1 cellular context compared by ENCODE assay signal in the genomic region with DNA sequence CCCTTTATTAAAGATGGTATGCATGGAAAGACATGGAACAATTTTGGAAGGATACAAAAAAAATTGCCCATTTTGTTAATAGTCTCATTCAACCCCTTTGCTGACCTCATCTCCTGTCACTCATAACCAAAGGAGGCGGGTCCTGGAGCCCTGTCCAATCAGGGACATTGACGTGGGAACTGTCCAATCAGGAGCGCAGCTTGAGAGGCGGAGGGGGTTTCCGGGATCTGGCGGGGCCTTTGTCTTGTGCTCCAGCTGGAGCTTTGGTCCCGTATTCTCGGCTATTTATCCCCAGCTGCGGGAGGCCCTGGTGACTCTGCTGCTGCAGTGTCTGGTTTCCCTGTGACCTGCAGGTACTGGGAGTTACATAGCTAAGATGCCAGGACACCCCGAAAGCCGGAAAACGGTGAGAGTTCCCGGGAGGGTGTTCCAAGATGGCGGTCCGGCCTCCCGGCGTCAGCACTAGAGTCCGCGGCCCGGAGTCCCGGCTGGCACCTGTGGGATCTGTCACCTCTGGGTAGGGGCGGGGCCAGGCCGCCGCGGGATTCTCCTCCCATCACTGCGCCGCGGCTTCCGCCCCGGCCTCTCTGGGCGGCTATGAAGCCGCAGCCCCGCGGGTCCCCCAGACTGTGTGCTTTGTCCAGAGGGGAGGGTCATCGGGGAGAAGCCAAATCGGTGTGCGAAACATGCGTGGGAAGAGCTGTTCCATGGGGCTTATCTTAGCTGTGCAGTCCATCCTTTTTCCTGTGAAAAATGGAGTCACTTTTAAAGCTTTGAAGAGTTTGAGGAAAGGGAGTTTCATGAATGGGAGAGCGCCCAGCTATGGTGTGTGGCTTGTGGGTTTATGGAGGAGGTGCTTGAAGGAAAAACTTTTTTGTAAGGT.
TF ChIP-seq lines count a peak whose summit lies in the region.

Gene ZNF678, plus strand, starts transcription at position 238 of the 883 bp plus-strand sequence. CDS start 87,436 bp downstream, outside the sequence.

TF ChIP-seq in K562, 482 proteins besides CTCF, POLR2A, EP300 and RAD21 (continued from another document and continues in another):
- TF ChIP-seq LEF1 (IDR thresholded peaks at IDR 0.05) = peak; percentile 52; the same call in 1 of the 2 replicates
- no peak for TF ChIP-seq GATAD2B (IDR thresholded peaks at IDR 0.05; ENCODE audit: borderline replicate concordance)
- peak; percentile 80; the same call in 1 of the 2 replicates for TF ChIP-seq ZHX1 (conservative IDR thresholded peaks at IDR 0.05; ENCODE audit: low read length)
- TF ChIP-seq CEBPB (tag; IDR thresholded peaks at IDR 0.05) = no peak
- TF ChIP-seq IFI16 (CRISPR knock-in tag; IDR thresholded peaks at IDR 0.05) = no peak
- peak; percentile 85 for TF ChIP-seq ZBTB7A (IDR thresholded peaks at IDR 0.05; ENCODE audit: borderline replicate concordance, control insufficient read depth, low read depth, low read length)
- TF ChIP-seq ELF1 (tag; IDR thresholded peaks at IDR 0.05) = peak; percentile 93
- peak; percentile 4; the same call in 1 of the 2 replicates for TF ChIP-seq RNF219 (CRISPR knock-in tag; IDR thresholded peaks at IDR 0.05)
- no peak; the same call in 1 of the 2 replicates for TF ChIP-seq BACH1 (tag; IDR thresholded peaks at IDR 0.05)
- peak; percentile 89 for TF ChIP-seq GABPB1 (CRISPR knock-in tag; IDR thresholded peaks at IDR 0.05)
- TF ChIP-seq TRIM24 (IDR thresholded peaks at IDR 0.05) = peak in 1 of 2 experiments; percentile 60; a peak in 1 of 4 replicates
- no peak for TF ChIP-seq SIRT6 (IDR thresholded peaks at IDR 0.05; ENCODE audit: low read depth, low read length)
- no peak for TF ChIP-seq BCL6 (CRISPR knock-in tag; IDR thresholded peaks at IDR 0.05)
- peak; percentile 89 for TF ChIP-seq ARID1B (IDR thresholded peaks at IDR 0.05)
- no peak for TF ChIP-seq ZNF583 (CRISPR knock-in tag; IDR thresholded peaks at IDR 0.05)
- peak; percentile 99 for TF ChIP-seq PKNOX1 (IDR thresholded peaks at IDR 0.05)
- TF ChIP-seq, protein P1, sequence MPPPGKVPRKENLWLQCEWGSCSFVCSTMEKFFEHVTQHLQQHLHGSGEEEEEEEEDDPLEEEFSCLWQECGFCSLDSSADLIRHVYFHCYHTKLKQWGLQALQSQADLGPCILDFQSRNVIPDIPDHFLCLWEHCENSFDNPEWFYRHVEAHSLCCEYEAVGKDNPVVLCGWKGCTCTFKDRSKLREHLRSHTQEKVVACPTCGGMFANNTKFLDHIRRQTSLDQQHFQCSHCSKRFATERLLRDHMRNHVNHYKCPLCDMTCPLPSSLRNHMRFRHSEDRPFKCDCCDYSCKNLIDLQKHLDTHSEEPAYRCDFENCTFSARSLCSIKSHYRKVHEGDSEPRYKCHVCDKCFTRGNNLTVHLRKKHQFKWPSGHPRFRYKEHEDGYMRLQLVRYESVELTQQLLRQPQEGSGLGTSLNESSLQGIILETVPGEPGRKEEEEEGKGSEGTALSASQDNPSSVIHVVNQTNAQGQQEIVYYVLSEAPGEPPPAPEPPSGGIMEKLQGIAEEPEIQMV (tag; conservative IDR thresholded peaks at IDR 0.05; ENCODE audit: low read depth) = peak; percentile 81
- no peak for TF ChIP-seq ZNF696 (CRISPR knock-in tag; conservative IDR thresholded peaks at IDR 0.05)
- TF ChIP-seq PRMT5 (CRISPR knock-in tag; IDR thresholded peaks at IDR 0.05) = no peak
- TF ChIP-seq MAFK (IDR thresholded peaks at IDR 0.05; ENCODE audit: low read length) = peak; percentile 23; the same call in 1 of the 2 replicates
- TF ChIP-seq ZNF175 (CRISPR knock-in tag; IDR thresholded peaks at IDR 0.05; ENCODE audit: low read depth) = no peak
- no peak for TF ChIP-seq RHOXF2B (CRISPR knock-in tag; conservative IDR thresholded peaks at IDR 0.05)
- TF ChIP-seq SIN3B (IDR thresholded peaks at IDR 0.05; ENCODE audit: low read depth) = peak; percentile 60; the same call in 1 of the 2 replicates
- TF ChIP-seq ZNF224 (CRISPR knock-in tag; IDR thresholded peaks at IDR 0.05) = no peak
- TF ChIP-seq, protein P2, sequence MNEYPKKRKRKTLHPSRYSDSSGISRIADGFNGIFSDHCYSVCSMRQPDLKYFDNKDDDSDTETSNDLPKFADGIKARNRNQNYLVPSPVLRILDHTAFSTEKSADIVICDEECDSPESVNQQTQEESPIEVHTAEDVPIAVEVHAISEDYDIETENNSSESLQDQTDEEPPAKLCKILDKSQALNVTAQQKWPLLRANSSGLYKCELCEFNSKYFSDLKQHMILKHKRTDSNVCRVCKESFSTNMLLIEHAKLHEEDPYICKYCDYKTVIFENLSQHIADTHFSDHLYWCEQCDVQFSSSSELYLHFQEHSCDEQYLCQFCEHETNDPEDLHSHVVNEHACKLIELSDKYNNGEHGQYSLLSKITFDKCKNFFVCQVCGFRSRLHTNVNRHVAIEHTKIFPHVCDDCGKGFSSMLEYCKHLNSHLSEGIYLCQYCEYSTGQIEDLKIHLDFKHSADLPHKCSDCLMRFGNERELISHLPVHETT (CRISPR knock-in tag; conservative IDR thresholded peaks at IDR 0.05 in 1 of 2, IDR thresholded peaks at IDR 0.05 in 1 of 2) = peak in 1 of 2 experiments; percentile 64; a peak in 2 of 4 replicates
- TF ChIP-seq SRSF1 (IDR thresholded peaks at IDR 0.05; ENCODE audit: low read depth, low read length) = 0 out of 2 replicates have a peak, but pooled peaks have one; percentile 74
- no peak for TF ChIP-seq POLR3G (IDR thresholded peaks at IDR 0.05; ENCODE audit: extremely low read depth, insufficient read length, insufficient replicate concordance)
- TF ChIP-seq, protein P3, sequence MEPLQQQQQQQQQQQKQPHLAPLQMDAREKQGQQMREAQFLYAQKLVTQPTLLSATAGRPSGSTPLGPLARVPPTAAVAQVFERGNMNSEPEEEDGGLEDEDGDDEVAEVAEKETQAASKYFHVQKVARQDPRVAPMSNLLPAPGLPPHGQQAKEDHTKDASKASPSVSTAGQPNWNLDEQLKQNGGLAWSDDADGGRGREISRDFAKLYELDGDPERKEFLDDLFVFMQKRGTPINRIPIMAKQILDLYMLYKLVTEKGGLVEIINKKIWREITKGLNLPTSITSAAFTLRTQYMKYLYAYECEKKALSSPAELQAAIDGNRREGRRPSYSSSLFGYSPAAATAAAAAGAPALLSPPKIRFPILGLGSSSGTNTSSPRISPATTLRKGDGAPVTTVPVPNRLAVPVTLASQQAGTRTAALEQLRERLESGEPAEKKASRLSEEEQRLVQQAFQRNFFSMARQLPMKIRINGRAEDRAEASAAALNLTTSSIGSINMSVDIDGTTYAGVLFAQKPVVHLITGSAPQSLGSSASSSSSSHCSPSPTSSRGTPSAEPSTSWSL (CRISPR knock-in tag; IDR thresholded peaks at IDR 0.05; ENCODE audit: borderline replicate concordance) = no peak
- peak; percentile 92 for TF ChIP-seq POLR2G (IDR thresholded peaks at IDR 0.05; ENCODE audit: low read depth, low read length)
- TF ChIP-seq RNF2 (IDR thresholded peaks at IDR 0.05) = peak; percentile 73; the same call in 1 of the 2 replicates
- TF ChIP-seq MXI1 (IDR thresholded peaks at IDR 0.05; ENCODE audit: low read depth, low read length) = no peak
- TF ChIP-seq, protein P4, sequence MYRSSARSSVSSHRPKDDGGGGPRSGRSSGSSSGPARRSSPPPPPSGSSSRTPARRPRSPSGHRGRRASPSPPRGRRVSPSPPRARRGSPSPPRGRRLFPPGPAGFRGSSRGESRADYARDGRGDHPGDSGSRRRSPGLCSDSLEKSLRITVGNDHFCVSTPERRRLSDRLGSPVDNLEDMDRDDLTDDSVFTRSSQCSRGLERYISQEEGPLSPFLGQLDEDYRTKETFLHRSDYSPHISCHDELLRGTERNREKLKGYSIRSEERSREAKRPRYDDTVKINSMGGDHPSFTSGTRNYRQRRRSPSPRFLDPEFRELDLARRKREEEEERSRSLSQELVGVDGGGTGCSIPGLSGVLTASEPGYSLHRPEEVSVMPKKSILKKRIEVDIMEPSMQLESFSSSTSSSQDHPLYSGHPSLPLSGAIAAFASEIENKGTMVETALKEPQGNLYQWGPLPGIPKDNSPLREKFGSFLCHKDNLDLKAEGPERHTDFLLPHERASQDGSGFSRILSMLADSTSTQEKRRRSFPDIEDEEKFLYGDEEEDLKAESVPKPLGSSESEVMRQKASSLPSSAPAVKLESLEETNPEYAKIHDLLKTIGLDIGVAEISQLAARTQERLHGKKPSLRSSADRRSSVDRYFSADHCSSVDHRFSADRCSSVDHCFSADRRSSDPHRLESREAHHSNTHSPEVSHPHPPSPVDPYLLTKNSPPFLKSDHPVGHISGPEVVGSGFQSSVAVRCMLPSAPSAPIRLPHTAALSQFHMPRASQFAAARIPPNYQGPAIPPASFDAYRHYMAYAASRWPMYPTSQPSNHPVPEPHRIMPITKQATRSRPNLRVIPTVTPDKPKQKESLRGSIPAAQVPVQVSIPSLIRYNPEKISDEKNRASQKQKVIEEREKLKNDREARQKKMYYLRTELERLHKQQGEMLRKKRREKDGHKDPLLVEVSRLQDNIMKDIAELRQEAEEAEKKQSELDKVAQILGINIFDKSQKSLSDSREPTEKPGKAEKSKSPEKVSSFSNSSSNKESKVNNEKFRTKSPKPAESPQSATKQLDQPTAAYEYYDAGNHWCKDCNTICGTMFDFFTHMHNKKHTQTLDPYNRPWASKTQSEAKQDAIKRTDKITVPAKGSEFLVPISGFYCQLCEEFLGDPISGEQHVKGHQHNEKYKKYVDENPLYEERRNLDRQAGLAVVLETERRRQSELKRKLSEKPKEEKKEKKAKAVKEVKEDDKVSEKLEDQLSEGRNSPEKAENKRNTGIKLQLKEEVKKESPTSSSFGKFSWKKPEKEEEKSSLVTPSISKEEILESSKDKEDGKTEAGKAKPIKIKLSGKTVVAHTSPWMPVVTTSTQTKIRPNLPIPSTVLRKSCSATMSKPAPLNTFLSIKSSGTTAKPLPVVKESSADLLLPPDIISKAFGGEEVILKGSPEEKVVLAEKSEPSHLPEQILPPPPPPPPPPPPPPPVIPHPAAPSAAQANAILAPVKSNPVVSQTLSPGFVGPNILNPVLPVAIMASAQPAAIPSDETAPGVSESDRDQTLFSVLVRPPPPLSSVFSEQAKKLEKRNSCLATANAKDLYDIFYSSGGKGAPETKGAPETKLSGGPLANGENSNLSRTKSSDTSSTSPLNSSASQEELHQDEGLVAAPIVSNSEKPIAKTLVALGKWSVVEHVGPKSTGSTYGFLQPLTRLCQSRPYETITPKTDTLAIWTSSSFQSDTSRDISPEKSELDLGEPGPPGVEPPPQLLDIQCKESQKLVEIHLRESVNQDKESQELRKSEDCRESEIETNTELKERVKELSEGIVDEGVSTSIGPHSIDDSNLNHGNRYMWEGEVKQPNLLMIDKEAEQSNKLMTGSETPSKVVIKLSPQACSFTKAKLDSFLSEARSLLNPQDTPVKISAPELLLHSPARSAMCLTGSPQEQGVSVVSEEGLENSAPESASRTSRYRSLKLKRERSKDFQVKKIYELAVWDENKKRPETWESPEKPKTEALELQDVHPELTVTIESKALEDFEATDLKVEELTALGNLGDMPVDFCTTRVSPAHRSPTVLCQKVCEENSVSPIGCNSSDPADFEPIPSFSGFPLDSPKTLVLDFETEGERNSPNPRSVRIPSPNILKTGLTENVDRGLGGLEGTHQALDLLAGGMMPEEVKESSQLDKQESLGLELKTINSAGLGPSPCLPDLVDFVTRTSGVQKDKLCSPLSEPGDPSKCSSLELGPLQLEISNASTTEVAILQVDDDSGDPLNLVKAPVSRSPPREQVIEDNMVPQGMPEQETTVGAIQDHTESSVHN (IDR thresholded peaks at IDR 0.05; ENCODE audit: borderline replicate concordance in 1 of 2, low read depth in 1 of 2) = no peak; a peak in 1 of 4 replicates
- peak; percentile 82 to 97 (median 95) for TF ChIP-seq YY1 (IDR thresholded peaks at IDR 0.05; ENCODE audit: borderline replicate concordance in 1 of 3, control insufficient read depth in 1 of 3, extremely low read depth in 1 of 3, insufficient read depth in 3 of 3, insufficient read length in 1 of 3, insufficient replicate concordance in 2 of 3, low read depth in 1 of 3, low read length in 2 of 3)
